Comparison of ENCODE assay signal across 12 cellular contexts in the genomic region with DNA sequence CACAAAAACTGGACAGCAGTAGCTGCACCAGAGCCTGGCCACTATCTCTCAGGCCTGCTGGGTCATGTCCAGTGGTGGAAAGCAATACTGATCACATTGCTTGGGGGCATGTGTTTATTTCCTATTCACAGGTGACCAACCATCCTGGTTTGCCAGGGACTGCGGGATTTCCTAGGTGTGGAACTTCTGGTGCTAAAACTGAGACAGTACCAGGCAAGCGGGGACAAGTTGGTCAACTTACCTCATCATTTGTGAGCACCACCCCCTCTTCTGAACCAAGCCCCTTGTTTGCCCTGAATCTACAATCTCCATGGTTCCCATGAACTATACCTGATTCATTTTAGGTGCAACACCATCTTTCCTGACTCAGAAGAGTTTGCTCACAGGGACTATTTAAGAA.
DNase-seq lines count a peak whose midpoint lies in the region; ATAC-seq and TF ChIP-seq lines count a peak whose summit lies in the region.
"Had no signal": no experiment of that assay in that cellular context is flagged by ENCODE, and none has a peak within 500 bp of the region (broad histone marks: within the 10 kb centered on the region; RNA-seq: fewer than 3 reads in every experiment).

No MANE protein-coding gene starts in this region.

- peak overlapping the region; percentile 64 to 80 (median 70) for H3K27ac ChIP-seq in esophagus muscularis mucosa (replicated peaks in 1 of 4)
- peak overlapping the region; percentile 74 to 80 for H3K27ac ChIP-seq in tibial artery
- no peak overlapping the region for H3K27ac ChIP-seq in SJCRH30

- H3K4me1 ChIP-seq in esophagus muscularis mucosa (peaks cover 13 to 80% (median 47%) of the 10 kb centered on the region in 4 donors), tibial artery (peaks cover 4 to 64% (median 35%) of the 10 kb centered on the region in 4 donors), SJCRH30 (no peaks in the 10 kb centered on the region; the same call in 1 of the 2 replicates)

- 92% methylated on average over 2 of the region's 2 CpGs for WGBS in esophagus muscularis mucosa

- H3K27ac Mint-ChIP-seq in T-helper 17 cell: peak overlapping the region; percentile 89

- H3K27me3 Mint-ChIP-seq in activated T-cell treated with anti-CD3 and anti-CD28 coated beads, Interleukin-2, amount 50 U/mL, for 4 hours (ENCODE audit: low read depth): peaks cover 4% of the 10 kb centered on the region
- H3K27me3 Mint-ChIP-seq in T-helper 17 cell: peaks cover 9% of the 10 kb centered on the region

- ATAC-seq in activated T-cell treated with anti-CD3 and anti-CD28 coated beads, Interleukin-2, amount 50 U/mL, for 4 hours: peak; percentile 4 to 21
- ATAC-seq in T-helper 17 cell: no peak

- no peak overlapping the region for H3K4me3 Mint-ChIP-seq in activated T-cell treated with anti-CD3 and anti-CD28 coated beads, Interleukin-2, amount 50 U/mL, for 4 hours
- H3K4me3 Mint-ChIP-seq in T-helper 17 cell: no peak overlapping the region
- H3K4me3 Mint-ChIP-seq: activated naive CD8-positive, alpha-beta T cell treated with anti-CD3 and anti-CD28 coated beads, Interleukin-2, amount 10 ng/mL, durations not matched to agents 7 days and 5 days had no signal

- H3K27me3 ChIP-seq in esophagus muscularis mucosa (no peaks in the 10 kb centered on the region), tibial artery (no peaks in the 10 kb centered on the region), SJCRH30 (no peaks in the 10 kb centered on the region)

- H3K9me3 ChIP-seq in T-helper 17 cell (ENCODE audit: control insufficient read depth, low read length, poor library complexity, severe bottlenecking): no peaks in the 10 kb centered on the region
- no peaks in the 10 kb centered on the region for H3K9me3 ChIP-seq in esophagus muscularis mucosa
- H3K9me3 ChIP-seq in tibial artery: no peaks in the 10 kb centered on the region
- H3K9me3 ChIP-seq in SJCRH30 (replicated peaks): no peaks in the 10 kb centered on the region

- no peak for TF ChIP-seq POLR2A in esophagus muscularis mucosa (IDR thresholded peaks at IDR 0.05; ENCODE audit: low read depth)

- H3K36me3 ChIP-seq in esophagus muscularis mucosa (peaks cover 0 to 31% (median 17%) of the 10 kb centered on the region in 4 donors), tibial artery (peaks cover 2 to 21% (median 20%) of the 10 kb centered on the region in 3 donors), SJCRH30 (peaks cover 93% of the 10 kb centered on the region)

- no peak overlapping the region for H3K4me3 ChIP-seq in esophagus muscularis mucosa
- H3K4me3 ChIP-seq in tibial artery: no peak overlapping the region
- H3K4me3 ChIP-seq in SJCRH30: no peak overlapping the region

- H3K36me3 Mint-ChIP-seq in activated T-cell treated with anti-CD3 and anti-CD28 coated beads, Interleukin-2, amount 50 U/mL, for 4 hours (ENCODE audit: insufficient read depth): no peaks in the 10 kb centered on the region
- H3K36me3 Mint-ChIP-seq in T-helper 17 cell (ENCODE audit: low read depth): no peaks in the 10 kb centered on the region

- intact Hi-C loops in esophagus muscularis mucosa (cut with DNase I): loop anchor here (10.0 kb wide), 1 partner anchor 108 kb away; no protein-coding TSS in a partner anchor
- intact Hi-C loops in tibial artery (cut with DNase I; ENCODE audit: low total_unique reads): loop anchor here (10.0 kb wide), 1 partner anchor 478 kb away; no protein-coding TSS in a partner anchor

- TF ChIP-seq CTCF in esophagus muscularis mucosa (IDR thresholded peaks at IDR 0.05): no peak
- no peak for TF ChIP-seq CTCF in tibial artery (IDR thresholded peaks at IDR 0.05)

- DNase-seq in activated T-cell treated with anti-CD3 and anti-CD28 coated beads, Interleukin-2, amount 50 U/mL, for 4 hours: no peak
- DNase-seq in activated T-cell treated with anti-CD3 and anti-CD28 coated beads for 4 hours: no peak
- DNase-seq in T-helper 17 cell: no peak
- no peak for DNase-seq in esophagus muscularis mucosa (ENCODE audit: extremely low spot score)
- DNase-seq in tibial artery: no peak
- no peak for DNase-seq in SJCRH30
- no peak for DNase-seq in SHP77 (lab: John Stamatoyannopoulos, UW)
- no peak for DNase-seq in superior temporal gyrus (ENCODE audit: extremely low spot score)
- DNase-seq: activated CD4-positive, alpha-beta T cell treated with anti-CD3 and anti-CD28 coated beads for 1 hour; activated naive CD8-positive, alpha-beta T cell treated with anti-CD3 and anti-CD28 coated beads, Interleukin-2, amount 10 ng/mL, durations not matched to agents 7 days and 5 days; KBM-7; NCI-H187 had no signal

- peaks cover 21% of the 10 kb centered on the region for H3K4me1 Mint-ChIP-seq in activated T-cell treated with anti-CD3 and anti-CD28 coated beads, Interleukin-2, amount 50 U/mL, for 4 hours (ENCODE audit: low read depth)
- peaks cover 8% of the 10 kb centered on the region for H3K4me1 Mint-ChIP-seq in T-helper 17 cell

- no peaks in the 10 kb centered on the region for H3K9me3 Mint-ChIP-seq in activated T-cell treated with anti-CD3 and anti-CD28 coated beads, Interleukin-2, amount 50 U/mL, for 4 hours
- H3K9me3 Mint-ChIP-seq: activated naive CD8-positive, alpha-beta T cell treated with anti-CD3 and anti-CD28 coated beads, Interleukin-2, amount 10 ng/mL, durations not matched to agents 7 days and 5 days had no signal

- no peak for TF ChIP-seq EP300 in esophagus muscularis mucosa (IDR thresholded peaks at IDR 0.05)
